Comparison of ENCODE assay signal across 8 cellular contexts in the genomic region with DNA sequence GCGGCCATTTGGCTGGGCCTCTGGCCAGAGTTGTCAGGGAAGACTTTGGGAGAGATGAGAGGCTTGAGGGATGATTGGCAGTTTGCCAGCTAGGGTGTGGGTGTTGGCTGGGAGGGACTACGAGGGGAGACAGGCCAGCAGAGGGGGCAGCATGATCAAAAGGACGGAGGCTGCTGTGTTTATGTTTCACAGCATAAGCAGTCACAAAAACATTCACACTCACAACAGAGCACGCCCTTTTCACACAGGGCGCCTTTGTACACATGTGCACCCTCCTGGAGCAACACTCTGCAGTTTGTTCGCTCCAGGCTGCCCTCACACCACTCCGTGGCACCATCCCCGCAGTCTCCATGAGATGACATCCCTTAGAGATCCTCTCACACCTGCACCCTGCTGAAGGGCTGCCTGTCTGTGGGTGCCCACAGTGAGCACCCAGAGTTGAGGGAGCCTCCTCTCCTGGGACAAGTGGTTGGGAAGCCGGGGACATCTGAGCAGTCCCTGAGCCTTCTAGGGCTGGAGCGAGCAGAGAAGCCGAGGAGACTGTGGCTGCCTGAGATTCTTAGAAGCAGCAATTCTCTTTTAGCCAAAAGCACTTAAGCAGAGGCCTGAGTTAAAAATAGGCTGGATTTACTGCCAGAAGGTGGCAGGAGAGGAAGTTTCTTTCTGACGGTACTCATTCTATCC. TPM values are rescaled to one million over a fixed set of nuclear protein-coding genes. Genes with fewer than 3 reads are reported as not detected.
DNase-seq lines count a peak whose midpoint lies in the region; ATAC-seq and TF ChIP-seq lines count a peak whose summit lies in the region.

No MANE protein-coding gene starts in this region.

- H3K36me3 Mint-ChIP-seq in activated CD8-positive, alpha-beta T cell treated with anti-CD3 and anti-CD28 coated beads for 36 hours (ENCODE audit: low read depth): no peaks in the 10 kb centered on the region
- no peaks in the 10 kb centered on the region for H3K36me3 Mint-ChIP-seq in activated CD8-positive, alpha-beta T cell treated with anti-CD3 and anti-CD28 coated beads, Interleukin-2, amount 10 ng/mL, durations not matched to agents 7 days and 5 days (ENCODE audit: low read depth)

- peaks cover 12% of the 10 kb centered on the region for H3K27me3 Mint-ChIP-seq in activated CD8-positive, alpha-beta T cell treated with anti-CD3 and anti-CD28 coated beads for 36 hours
- peaks cover 16% of the 10 kb centered on the region for H3K27me3 Mint-ChIP-seq in activated CD8-positive, alpha-beta T cell treated with anti-CD3 and anti-CD28 coated beads, Interleukin-2, amount 10 ng/mL, durations not matched to agents 7 days and 5 days (ENCODE audit: low read depth)

- peak; percentile 52 for ATAC-seq in activated CD8-positive, alpha-beta T cell treated with anti-CD3 and anti-CD28 coated beads for 36 hours
- no peak for ATAC-seq in activated CD8-positive, alpha-beta T cell treated with anti-CD3 and anti-CD28 coated beads, Interleukin-2, amount 10 ng/mL, durations not matched to agents 7 days and 5 days
- no peak for ATAC-seq in HG03457 (IDR thresholded peaks at IDR 0.05; ENCODE audit: unreplicated experiment)

- intact Hi-C loops in activated CD8-positive, alpha-beta T cell treated with anti-CD3 and anti-CD28 coated beads for 36 hours (cut with micrococcal nuclease): loop anchor here (2.0 kb wide), 1 partner anchor 73 kb away; no protein-coding TSS in a partner anchor

- no peaks in the 10 kb centered on the region for H3K9me3 Mint-ChIP-seq in activated CD8-positive, alpha-beta T cell treated with anti-CD3 and anti-CD28 coated beads for 36 hours
- H3K9me3 Mint-ChIP-seq in activated CD8-positive, alpha-beta T cell treated with anti-CD3 and anti-CD28 coated beads, Interleukin-2, amount 10 ng/mL, durations not matched to agents 7 days and 5 days (ENCODE audit: insufficient read depth): no peaks in the 10 kb centered on the region

- H3K27ac ChIP-seq in angular gyrus (ENCODE audit: low read depth, low read length) (peak overlapping the region; percentile 88), substantia nigra (ENCODE audit: low read depth, low read length, poor library complexity, severe bottlenecking) (peak overlapping the region; percentile 90)

- H3K27ac Mint-ChIP-seq in activated CD8-positive, alpha-beta T cell treated with anti-CD3 and anti-CD28 coated beads for 36 hours: no peak overlapping the region
- H3K27ac Mint-ChIP-seq in activated CD8-positive, alpha-beta T cell treated with anti-CD3 and anti-CD28 coated beads, Interleukin-2, amount 10 ng/mL, durations not matched to agents 7 days and 5 days: no peak overlapping the region

- CTCF ChIA-PET in activated CD8-positive, alpha-beta T cell treated with anti-CD3 and anti-CD28 coated beads for 36 hours (lab: Charles Lee): interaction anchor here (1.2 to 6.8 kb wide), 6 partner anchors 8 to 79 kb away, joined by 3 to 312 read pairs (median 12); a partner anchor contains a TSS
- CTCF ChIA-PET in activated CD8-positive, alpha-beta T cell treated with anti-CD3 and anti-CD28 coated beads, Interleukin-2, amount 10 ng/mL, durations not matched to agents 7 days and 5 days (lab: Charles Lee): interaction anchor here (1.3 to 4.5 kb wide), 5 partner anchors 9 to 79 kb away, joined by 3 to 53 read pairs (median 23); a partner anchor contains a TSS

- no peak overlapping the region for H3K4me3 Mint-ChIP-seq in activated CD8-positive, alpha-beta T cell treated with anti-CD3 and anti-CD28 coated beads for 36 hours
- H3K4me3 Mint-ChIP-seq in activated CD8-positive, alpha-beta T cell treated with anti-CD3 and anti-CD28 coated beads, Interleukin-2, amount 10 ng/mL, durations not matched to agents 7 days and 5 days: no peak overlapping the region

- POLR2A ChIA-PET in activated CD8-positive, alpha-beta T cell treated with anti-CD3 and anti-CD28 coated beads for 36 hours (lab: Charles Lee): no interaction called here
- POLR2A ChIA-PET in activated CD8-positive, alpha-beta T cell treated with anti-CD3 and anti-CD28 coated beads, Interleukin-2, amount 10 ng/mL, durations not matched to agents 7 days and 5 days (lab: Charles Lee): no interaction called here

- peaks cover 2% of the 10 kb centered on the region for H3K4me1 Mint-ChIP-seq in activated CD8-positive, alpha-beta T cell treated with anti-CD3 and anti-CD28 coated beads for 36 hours (ENCODE audit: low read depth)
- peaks cover 7% of the 10 kb centered on the region for H3K4me1 Mint-ChIP-seq in activated CD8-positive, alpha-beta T cell treated with anti-CD3 and anti-CD28 coated beads, Interleukin-2, amount 10 ng/mL, durations not matched to agents 7 days and 5 days (ENCODE audit: low read depth)

- no peak for DNase-seq in activated CD8-positive, alpha-beta T cell treated with anti-CD3 and anti-CD28 coated beads for 36 hours
- DNase-seq in activated CD8-positive, alpha-beta T cell treated with anti-CD3 and anti-CD28 coated beads, Interleukin-2, amount 10 ng/mL, durations not matched to agents 7 days and 5 days: no peak
- DNase-seq in NCI-H345 (lab: John Stamatoyannopoulos, UW) (peak; percentile 89), iris pigment epithelial cell (ENCODE audit: low read depth) (peak; percentile 47), substantia nigra (lab: John Stamatoyannopoulos, UW) (peak in 31 of 49 donors; percentile 10 to 89 (median 42))
- no peak for DNase-seq in stimulated activated CD4-positive, alpha-beta T cell treated with anti-CD3 and anti-CD28 coated beads, Interleukin-12 subunit alpha, Interleukin-12 subunit beta, amount 100 ng/mL, for 4 hours

- TF ChIP-seq CTCF in activated CD8-positive, alpha-beta T cell treated with anti-CD3 and anti-CD28 coated beads for 36 hours (IDR thresholded peaks at IDR 0.05): no peak

RNA-seq across cellular contexts. Expression of a gene that starts 15.4 kb away (rescaled TPM):
- total RNA-seq in activated CD8-positive, alpha-beta T cell treated with anti-CD3 and anti-CD28 coated beads for 36 hours: 1 to 10 TPM; 5.1 to 8.6 TPM
- 1 to 10 TPM; 3.8 to 5.5 TPM for total RNA-seq in activated CD8-positive, alpha-beta T cell treated with anti-CD3 and anti-CD28 coated beads, Interleukin-2, amount 10 ng/mL, durations not matched to agents 7 days and 5 days

RNA-seq across cellular contexts. Expression of a gene that starts 30.5 kb away (rescaled TPM):
- total RNA-seq in activated CD8-positive, alpha-beta T cell treated with anti-CD3 and anti-CD28 coated beads for 36 hours: 1 to 10 TPM; 7.1 to 7.8 TPM
- 1 to 10 TPM; 7.8 to 9.7 TPM for total RNA-seq in activated CD8-positive, alpha-beta T cell treated with anti-CD3 and anti-CD28 coated beads, Interleukin-2, amount 10 ng/mL, durations not matched to agents 7 days and 5 days

RNA-seq across cellular contexts. Expression of a gene that starts 33.6 kb away (rescaled TPM):
- under 1 TPM; 0.59 to 0.60 TPM for total RNA-seq in activated CD8-positive, alpha-beta T cell treated with anti-CD3 and anti-CD28 coated beads for 36 hours
- not detected for total RNA-seq in activated CD8-positive, alpha-beta T cell treated with anti-CD3 and anti-CD28 coated beads, Interleukin-2, amount 10 ng/mL, durations not matched to agents 7 days and 5 days

RNA-seq across cellular contexts. Expression of a gene that starts 41.6 kb away (rescaled TPM):
- total RNA-seq in activated CD8-positive, alpha-beta T cell treated with anti-CD3 and anti-CD28 coated beads for 36 hours: 10 to 100 TPM; 59.7 to 64.0 TPM
- total RNA-seq in activated CD8-positive, alpha-beta T cell treated with anti-CD3 and anti-CD28 coated beads, Interleukin-2, amount 10 ng/mL, durations not matched to agents 7 days and 5 days: 10 to 100 TPM; 37.5 to 38.9 TPM

RNA-seq across cellular contexts. Expression of a gene that starts 43.0 kb away (rescaled TPM):
- total RNA-seq in activated CD8-positive, alpha-beta T cell treated with anti-CD3 and anti-CD28 coated beads for 36 hours: 10 to 100 TPM; 36.4 to 37.2 TPM
- total RNA-seq in activated CD8-positive, alpha-beta T cell treated with anti-CD3 and anti-CD28 coated beads, Interleukin-2, amount 10 ng/mL, durations not matched to agents 7 days and 5 days: 10 to 100 TPM; 29.7 to 29.8 TPM

Comparison
In these comparisons a context has a peak if more than half of its experiments do, and no peak if none do; other contexts are left out.
1. DNase-seq: peak in NCI-H345 (single experiment), iris pigment epithelial cell (single experiment) and substantia nigra (31 of 49); none in activated CD8-positive, alpha-beta T cell treated with anti-CD3 and anti-CD28 coated beads for 36 hours (single experiment), activated CD8-positive, alpha-beta T cell treated with anti-CD3 and anti-CD28 coated beads, Interleukin-2, amount 10 ng/mL, durations not matched to agents 7 days and 5 days (single experiment) and stimulated activated CD4-positive, alpha-beta T cell treated with anti-CD3 and anti-CD28 coated beads, Interleukin-12 subunit alpha, Interleukin-12 subunit beta, amount 100 ng/mL, for 4 hours (single experiment).